8 cellular contexts compared by ENCODE assay signal in the genomic region with DNA sequence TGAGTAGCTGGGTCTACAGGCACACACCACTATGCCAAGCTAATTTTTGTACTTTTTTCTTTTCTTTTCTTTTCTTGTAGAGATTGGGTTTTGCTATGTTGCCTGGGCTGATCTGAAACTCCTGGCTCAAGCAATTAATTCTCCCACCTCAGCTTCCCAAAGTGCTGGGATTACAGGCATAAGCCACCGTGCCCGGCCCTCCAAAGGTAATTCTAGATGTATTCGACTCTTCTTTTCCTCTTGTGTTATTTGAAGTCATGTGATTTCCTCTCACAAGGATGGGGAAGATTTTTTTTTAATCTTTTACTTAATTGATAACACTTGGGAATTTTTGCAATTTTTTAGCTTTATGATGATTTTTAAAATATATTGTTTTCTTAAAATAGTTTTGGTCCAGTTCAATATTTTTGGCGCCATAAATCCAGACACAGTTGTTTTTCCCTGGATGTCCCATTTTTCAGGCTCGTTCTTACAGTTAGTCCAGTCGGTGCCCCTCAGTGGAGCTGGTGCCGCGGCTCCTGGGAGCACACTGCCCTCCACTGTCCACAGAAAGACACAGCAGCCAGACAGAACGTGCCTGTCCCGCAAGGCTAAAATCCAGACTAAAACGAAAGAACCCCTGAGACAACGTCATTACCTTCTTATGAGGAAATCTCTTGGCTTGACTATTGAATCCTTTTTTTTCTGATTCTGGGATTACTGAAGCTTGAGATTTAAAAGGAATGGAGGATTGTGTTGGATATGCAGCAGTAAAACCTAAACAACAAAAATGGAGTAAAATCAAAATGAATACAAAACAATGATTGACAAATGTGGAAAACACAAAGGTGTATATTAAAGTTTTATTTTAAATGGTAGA. TPM values are rescaled to one million over a fixed set of nuclear protein-coding genes. Genes with fewer than 3 reads are reported as not detected.
DNase-seq lines count a peak whose midpoint lies in the region; ATAC-seq and TF ChIP-seq lines count a peak whose summit lies in the region.

No MANE protein-coding gene starts in this region.

- H3K4me1 ChIP-seq in liver (ENCODE audit: control insufficient read depth in 4 of 4, insufficient read depth in 4 of 4, low read length in 3 of 4), result peaks cover 2 to 42% (median 42%) of the 10 kb centered on the region in 4 donors

- TF ChIP-seq CTCF in liver (IDR thresholded peaks at IDR 0.05; ENCODE audit: low read depth, low read length, missing input control), result peak; percentile 95

- H3K36me3 ChIP-seq in liver (ENCODE audit: control insufficient read depth in 4 of 4, insufficient read depth in 3 of 4, low read depth in 1 of 4, low read length in 3 of 4), result no peaks in the 10 kb centered on the region

- no peaks in the 10 kb centered on the region for H3K9me3 ChIP-seq in liver (ENCODE audit: control insufficient read depth in 4 of 4, low read length in 3 of 4)

- H3K27me3 ChIP-seq in liver (ENCODE audit: control insufficient read depth in 4 of 4, insufficient read depth in 4 of 4, low read length in 3 of 4), result no peaks in the 10 kb centered on the region

- no peak overlapping the region for H3K4me3 ChIP-seq in liver (ENCODE audit: low read depth in 1 of 3, low read length in 3 of 3)

- ATAC-seq in HG02798 (IDR thresholded peaks at IDR 0.05; ENCODE audit: poor library complexity, unreplicated experiment), result peak; percentile 46
- no peak for ATAC-seq in HG03378 (IDR thresholded peaks at IDR 0.05; ENCODE audit: unreplicated experiment)

- DNase-seq in DMS79 treated with DMSO at 0.1 percent for 48 hours (lab: John Stamatoyannopoulos, UW), result peak; percentile 75
- DNase-seq in NCI-H526 treated with DMSO at 0.1 percent for 48 hours (lab: John Stamatoyannopoulos, UW), result peak; percentile 60
- peak; percentile 58 to 67 for DNase-seq in activated CD4-positive, alpha-beta T cell treated with anti-CD3 and anti-CD28 coated beads, Interleukin-2, amount 50 U/mL, for 4 hours
- DNase-seq in dedifferentiated amniotic fluid mesenchymal stem cell (ENCODE audit: extremely low spot score), result peak; percentile 81
- peak; percentile 54 to 55 for DNase-seq in stimulated activated CD4-positive, alpha-beta T cell treated with anti-CD3 and anti-CD28 coated beads, Interleukin-4, amount 100 ng/mL, for 48 hours (ENCODE audit: low read depth in 2 of 2)

- peak overlapping the region; percentile 43 to 63 for H3K27ac ChIP-seq in liver (ENCODE audit: low read depth in 1 of 2, low read length in 2 of 2)

- TF ChIP-seq RAD21 in liver (IDR thresholded peaks at IDR 0.05), result peak; percentile 97 to 99

- 14% methylated on average over 12 of the region's 12 CpGs for WGBS in liver

- H3K9ac ChIP-seq in liver (ENCODE audit: low read depth in 1 of 2, low read length in 2 of 2), result peak overlapping the region; percentile 10 to 68

TF ChIP-seq in liver, 16 proteins besides CTCF, POLR2A, EP300 and RAD21:
- TF ChIP-seq, protein P1, sequence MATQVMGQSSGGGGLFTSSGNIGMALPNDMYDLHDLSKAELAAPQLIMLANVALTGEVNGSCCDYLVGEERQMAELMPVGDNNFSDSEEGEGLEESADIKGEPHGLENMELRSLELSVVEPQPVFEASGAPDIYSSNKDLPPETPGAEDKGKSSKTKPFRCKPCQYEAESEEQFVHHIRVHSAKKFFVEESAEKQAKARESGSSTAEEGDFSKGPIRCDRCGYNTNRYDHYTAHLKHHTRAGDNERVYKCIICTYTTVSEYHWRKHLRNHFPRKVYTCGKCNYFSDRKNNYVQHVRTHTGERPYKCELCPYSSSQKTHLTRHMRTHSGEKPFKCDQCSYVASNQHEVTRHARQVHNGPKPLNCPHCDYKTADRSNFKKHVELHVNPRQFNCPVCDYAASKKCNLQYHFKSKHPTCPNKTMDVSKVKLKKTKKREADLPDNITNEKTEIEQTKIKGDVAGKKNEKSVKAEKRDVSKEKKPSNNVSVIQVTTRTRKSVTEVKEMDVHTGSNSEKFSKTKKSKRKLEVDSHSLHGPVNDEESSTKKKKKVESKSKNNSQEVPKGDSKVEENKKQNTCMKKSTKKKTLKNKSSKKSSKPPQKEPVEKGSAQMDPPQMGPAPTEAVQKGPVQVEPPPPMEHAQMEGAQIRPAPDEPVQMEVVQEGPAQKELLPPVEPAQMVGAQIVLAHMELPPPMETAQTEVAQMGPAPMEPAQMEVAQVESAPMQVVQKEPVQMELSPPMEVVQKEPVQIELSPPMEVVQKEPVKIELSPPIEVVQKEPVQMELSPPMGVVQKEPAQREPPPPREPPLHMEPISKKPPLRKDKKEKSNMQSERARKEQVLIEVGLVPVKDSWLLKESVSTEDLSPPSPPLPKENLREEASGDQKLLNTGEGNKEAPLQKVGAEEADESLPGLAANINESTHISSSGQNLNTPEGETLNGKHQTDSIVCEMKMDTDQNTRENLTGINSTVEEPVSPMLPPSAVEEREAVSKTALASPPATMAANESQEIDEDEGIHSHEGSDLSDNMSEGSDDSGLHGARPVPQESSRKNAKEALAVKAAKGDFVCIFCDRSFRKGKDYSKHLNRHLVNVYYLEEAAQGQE (IDR thresholded peaks at IDR 0.05), result no peak
- TF ChIP-seq NR2F2 (IDR thresholded peaks at IDR 0.05), result peak; percentile 3
- peak in 1 of 2 donors; percentile 27 for TF ChIP-seq HNF4A (conservative IDR thresholded peaks at IDR 0.05)
TF ChIP-seq in liver: peak in this region for 2.

RNA-seq across cellular contexts. Expression of a gene that starts 22.4 kb away (rescaled TPM):
- total RNA-seq in liver, result 1 to 10 TPM in 1 of 2 donors, under 1 TPM in 1; 0.92 to 2.9 TPM
- polyA plus RNA-seq in liver, result 1 to 10 TPM in 1 of 2 donors, under 1 TPM in 1; 0.93 to 1.2 TPM

RNA-seq across cellular contexts. Expression of a gene that starts 24.4 kb away (rescaled TPM):
- 10 to 100 TPM in 1 of 2 donors, 1 to 10 TPM in 1; 7.5 to 12.0 TPM for total RNA-seq in liver
- polyA plus RNA-seq in liver, result 1 to 10 TPM; 3.0 to 4.5 TPM
